Comparison of ENCODE assay signal across 35 cellular contexts in the genomic region with DNA sequence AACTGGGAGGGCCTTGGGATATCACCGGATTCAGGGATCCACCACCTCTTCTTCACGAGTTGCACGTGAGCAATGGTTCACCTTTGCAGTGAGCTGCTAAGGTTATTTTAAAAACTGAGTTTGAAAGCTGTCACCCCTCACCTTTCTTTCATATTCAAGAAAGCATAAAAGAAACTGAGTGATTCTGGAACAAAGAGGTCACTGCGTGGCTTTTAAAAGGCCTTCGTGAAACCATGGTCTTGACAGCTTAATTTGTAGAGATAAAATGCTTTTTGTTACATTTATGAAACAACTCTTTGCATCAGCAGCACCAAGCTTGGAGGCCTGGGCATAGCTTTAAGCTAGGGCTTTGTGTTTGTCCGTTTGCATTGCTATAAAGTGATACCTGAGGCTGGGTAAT.
A peak's percentile ranks its signal among the peaks of the same experiment; 100 is the strongest.
DNase-seq lines count a peak whose midpoint lies in the region; ATAC-seq, FAIRE-seq and TF ChIP-seq lines count a peak whose summit lies in the region.
"Had no signal": no experiment of that assay in that cellular context is flagged by ENCODE, and none has a peak within 500 bp of the region (broad histone marks: within the 10 kb centered on the region; RNA-seq: fewer than 3 reads in every experiment).

No MANE protein-coding gene starts in this region.

- DNase-seq in GM12878 (ENCODE audit: low read depth, low spot score) (no peak), glutamatergic neuron (peak; percentile 0), testis (peak; percentile 37), body of pancreas (no peak), Caco-2 (no peak), 8988T (no peak), endothelial cell (ENCODE audit: low spot score) (no peak)
- DNase-seq: ACHN; AML-193; BE2C; C1 segment of cervical spinal cord; Calu3; CD4-positive, alpha-beta memory T cell; CD4-positive, alpha-beta T cell; CD4-positive, CD25-positive, alpha-beta regulatory T cell; CD8-positive, alpha-beta memory T cell; CD8-positive, alpha-beta T cell; COR-L47; DMS 273 treated with DMSO at 0.1 percent for 48 hours; DMS153; DMS53; DMS79; DMS79 treated with DMSO at 0.1 percent for 48 hours; DND-41; EL had no signal

- RAD21 ChIA-PET in GM12878 (lab: Charles Lee; ENCODE audit: unreplicated experiment), result no interaction called here

- no peak overlapping the region for H2AFZ ChIP-seq in GM12878 (ENCODE audit: control insufficient read depth, low read depth, low read length)
- no peak overlapping the region for H2AFZ ChIP-seq in neural cell (ENCODE audit: low read depth, low read length)

- H3K27ac Mint-ChIP-seq in glutamatergic neuron (ENCODE audit: unreplicated experiment), result no peak overlapping the region
- H3K27ac Mint-ChIP-seq in Caco-2 (ENCODE audit: unreplicated experiment), result no peak overlapping the region
- no peak overlapping the region for H3K27ac Mint-ChIP-seq in endothelial cell (ENCODE audit: unreplicated experiment)
- H3K27ac Mint-ChIP-seq: B cell; CD14-positive monocyte; CD4-positive, alpha-beta memory T cell; CD4-positive, alpha-beta T cell; CD4-positive, CD25-positive, alpha-beta regulatory T cell; CD8-positive, alpha-beta memory T cell; CD8-positive, alpha-beta T cell had no signal

- H4K20me1 ChIP-seq in GM12878 (ENCODE audit: control insufficient read depth, insufficient read depth), result no peaks in the 10 kb centered on the region
- H4K20me1 ChIP-seq in neural cell (ENCODE audit: insufficient read depth), result no peaks in the 10 kb centered on the region
- H4K20me1 ChIP-seq: BLaER1; BLaER1 treated with 17β-estradiol and CSF1 and Interleukin-3, amounts not matched to agents 10 nM and 100 nM had no signal

- intact Hi-C loops in GM12878 (cut with micrococcal nuclease; ENCODE audit: unreplicated experiment), result no loop called here
- intact Hi-C loops in testis (cut with DNase I; ENCODE audit: low total_unique reads), result no loop called here
- intact Hi-C loops in body of pancreas (cut with DNase I), result no loop called here
- intact Hi-C loops in Caco-2 (cut with micrococcal nuclease; ENCODE audit: unreplicated experiment), result no loop called here

- H3K27me3 ChIP-seq in GM12878 (replicated peaks in 1 of 2; ENCODE audit: control insufficient read depth in 2 of 2, insufficient read depth in 2 of 2, low read length in 1 of 2), result no peaks in the 10 kb centered on the region
- H3K27me3 ChIP-seq in neural cell (ENCODE audit: insufficient read depth, low read depth, low read length), result no peaks in the 10 kb centered on the region
- no peaks in the 10 kb centered on the region for H3K27me3 ChIP-seq in testis
- no peaks in the 10 kb centered on the region for H3K27me3 ChIP-seq in body of pancreas
- no peaks in the 10 kb centered on the region for H3K27me3 ChIP-seq in Caco-2 (replicated peaks; ENCODE audit: control insufficient read depth, insufficient read depth, low read length)
- H3K27me3 ChIP-seq: BE2C; BLaER1; BLaER1 treated with 17β-estradiol and CSF1 and Interleukin-3, amounts not matched to agents 10 nM and 100 nM had no signal

- no peak overlapping the region for H3K4me3 Mint-ChIP-seq in glutamatergic neuron (ENCODE audit: unreplicated experiment)
- H3K4me3 Mint-ChIP-seq in Caco-2 (ENCODE audit: unreplicated experiment), result no peak overlapping the region
- no peak overlapping the region for H3K4me3 Mint-ChIP-seq in endothelial cell (ENCODE audit: unreplicated experiment)
- H3K4me3 Mint-ChIP-seq: B cell; CD14-positive monocyte; CD4-positive, alpha-beta memory T cell; CD4-positive, alpha-beta T cell; CD4-positive, CD25-positive, alpha-beta regulatory T cell; CD8-positive, alpha-beta memory T cell; CD8-positive, alpha-beta T cell had no signal

- H3K36me3 ChIP-seq in GM12878 (ENCODE audit: control insufficient read depth in 2 of 2, insufficient read depth in 2 of 2, low read length in 1 of 2), result no peaks in the 10 kb centered on the region
- no peaks in the 10 kb centered on the region for H3K36me3 ChIP-seq in neural cell (ENCODE audit: insufficient read depth, low read length)
- no peaks in the 10 kb centered on the region for H3K36me3 ChIP-seq in testis (ENCODE audit: low read depth, missing control alignments)
- no peaks in the 10 kb centered on the region for H3K36me3 ChIP-seq in body of pancreas (replicated peaks in 1 of 2; ENCODE audit: insufficient read depth in 1 of 2, low read depth in 2 of 2)
- H3K36me3 ChIP-seq in Caco-2 (ENCODE audit: control insufficient read depth, insufficient read depth, low read length), result no peaks in the 10 kb centered on the region
- H3K36me3 ChIP-seq: BE2C; BLaER1; BLaER1 treated with 17β-estradiol and CSF1 and Interleukin-3, amounts not matched to agents 10 nM and 100 nM had no signal

- H3K9me3 ChIP-seq in GM12878 (replicated peaks; ENCODE audit: control insufficient read depth, insufficient read depth, low read length) (no peaks in the 10 kb centered on the region; the same call in 1 of the 3 replicates), neural cell (ENCODE audit: low read length) (no peaks in the 10 kb centered on the region), testis (no peaks in the 10 kb centered on the region), body of pancreas (no peaks in the 10 kb centered on the region), Caco-2 (0 out of 2 replicates have a peak, but pooled peaks cover 5% of the 10 kb centered on the region)
- H3K9me3 ChIP-seq: A549, BE2C had no signal

- SMC1A ChIA-PET in GM12878 (lab: Charles Lee; ENCODE audit: uncharacterized antibody, unreplicated experiment), result interaction anchor here (1.0 to 1.6 kb wide), 2 partner anchors 14 to 41 kb away, joined by 3 to 4 read pairs; no protein-coding TSS in a partner anchor

- peaks cover 2% of the 10 kb centered on the region for H3K9me3 Mint-ChIP-seq in glutamatergic neuron (ENCODE audit: unreplicated experiment)
- peaks cover 7% of the 10 kb centered on the region for H3K9me3 Mint-ChIP-seq in Caco-2 (ENCODE audit: unreplicated experiment)
- no peaks in the 10 kb centered on the region for H3K9me3 Mint-ChIP-seq in endothelial cell (ENCODE audit: unreplicated experiment)

- H3K36me3 Mint-ChIP-seq in glutamatergic neuron (ENCODE audit: unreplicated experiment), result peaks cover 8% of the 10 kb centered on the region
- H3K36me3 Mint-ChIP-seq in Caco-2 (ENCODE audit: insufficient read depth, unreplicated experiment), result no peaks in the 10 kb centered on the region
- H3K36me3 Mint-ChIP-seq in endothelial cell (ENCODE audit: low read depth, unreplicated experiment), result no peaks in the 10 kb centered on the region
- H3K36me3 Mint-ChIP-seq: CD14-positive monocyte; CD4-positive, alpha-beta memory T cell; CD4-positive, CD25-positive, alpha-beta regulatory T cell; CD8-positive, alpha-beta memory T cell; CD8-positive, alpha-beta T cell had no signal

- H3K4me1 Mint-ChIP-seq in glutamatergic neuron (ENCODE audit: low read depth, unreplicated experiment) (peaks cover 5% of the 10 kb centered on the region), Caco-2 (ENCODE audit: low read depth, unreplicated experiment) (peaks cover 7% of the 10 kb centered on the region), endothelial cell (ENCODE audit: unreplicated experiment) (peaks cover 8% of the 10 kb centered on the region)
- H3K4me1 Mint-ChIP-seq: B cell; CD14-positive monocyte; CD4-positive, alpha-beta memory T cell; CD4-positive, CD25-positive, alpha-beta regulatory T cell; CD8-positive, alpha-beta memory T cell had no signal

- H3K4me1 ChIP-seq in GM12878 (ENCODE audit: control insufficient read depth, insufficient read depth, low read length), result no peaks in the 10 kb centered on the region
- peaks cover 19% of the 10 kb centered on the region for H3K4me1 ChIP-seq in testis
- peaks cover 7% of the 10 kb centered on the region for H3K4me1 ChIP-seq in body of pancreas
- peaks cover 9% of the 10 kb centered on the region for H3K4me1 ChIP-seq in Caco-2
- H3K4me1 ChIP-seq: A549, BLaER1 had no signal

- H3K27ac ChIP-seq in GM12878 (ENCODE audit: control insufficient read depth, insufficient read depth) (no peak overlapping the region), neural cell (ENCODE audit: low read length) (peak overlapping the region; percentile 52), testis (no peak overlapping the region), body of pancreas (no peak overlapping the region)
- H3K27ac ChIP-seq: 22Rv1; A549; BLaER1; BLaER1 treated with 17β-estradiol and CSF1 and Interleukin-3, amounts not matched to agents 10 nM and 100 nM; C4-2B had no signal

- CTCF ChIA-PET in GM12878 (lab: Yijun Ruan, JAX), result no interaction called here
- CTCF ChIA-PET in Caco-2 (lab: Charles Lee), result interaction anchor here (0.6 kb wide), 1 partner anchor 23 kb away, joined by 3 read pairs; no protein-coding TSS in a partner anchor

- WGBS in GM12878 (ENCODE audit: insufficient coverage, insufficient replicate concordance, low lambda C conversion rate, missing lambda C conversion rate), result 7% methylated on average over 6 of the region's 6 CpGs
- 76 to 78% methylated on average over 6 of the region's 6 CpGs for WGBS in testis, 2 donors
- 80 to 82% methylated on average over 6 of the region's 6 CpGs for WGBS in body of pancreas, 2 donors

- in situ Hi-C loops in GM12878 (cut with MboI), result no loop called here

- TF ChIP-seq POLR2A in GM12878 (IDR thresholded peaks at IDR 0.05; ENCODE audit: low read depth, low read length) (no peak), testis (IDR thresholded peaks at IDR 0.05) (no peak), body of pancreas (IDR thresholded peaks at IDR 0.05) (no peak)

- no peak overlapping the region for H3K9ac ChIP-seq in GM12878 (ENCODE audit: control insufficient read depth, insufficient read depth, low read length)
- no peak overlapping the region for H3K9ac ChIP-seq in neural cell (ENCODE audit: low read length)
- H3K9ac ChIP-seq: BLaER1; BLaER1 treated with 17β-estradiol and CSF1 and Interleukin-3, amounts not matched to agents 10 nM and 100 nM had no signal

- no peak for FAIRE-seq in GM12878 (lab: Jason Lieb, UNC)
- FAIRE-seq: A204.1, A549, D721Med had no signal

- POLR2A ChIA-PET in GM12878 (lab: Charles Lee), result no interaction called here
- POLR2A ChIA-PET in Caco-2 (lab: Charles Lee), result no interaction called here

- no peak for TF ChIP-seq RAD21 in GM12878 (IDR thresholded peaks at IDR 0.05; ENCODE audit: insufficient read depth, low read depth, low read length)
- no peak for TF ChIP-seq RAD21 in neural cell (conservative IDR thresholded peaks at IDR 0.05)

- H3F3A ChIP-seq in neural cell (ENCODE audit: insufficient read depth, low read length, poor library complexity, severe bottlenecking), result no peaks in the 10 kb centered on the region

- BruUV-seq in GM12878 (replicated peaks; lab: Mats Ljungman, UMichigan) (no TSS peak), Caco-2 (replicated peaks; lab: Mats Ljungman, UMichigan) (no TSS peak)

- peaks cover 4% of the 10 kb centered on the region for H3K27me3 Mint-ChIP-seq in glutamatergic neuron (ENCODE audit: unreplicated experiment)
- H3K27me3 Mint-ChIP-seq in Caco-2 (ENCODE audit: insufficient read depth, unreplicated experiment), result peaks cover 9% of the 10 kb centered on the region
- H3K27me3 Mint-ChIP-seq in endothelial cell (ENCODE audit: unreplicated experiment), result peaks cover 7% of the 10 kb centered on the region

- H3K79me2 ChIP-seq in GM12878 (ENCODE audit: control insufficient read depth, insufficient read depth, low read length) (no peaks in the 10 kb centered on the region), neural cell (replicated peaks; ENCODE audit: insufficient read depth, low read length) (no peaks in the 10 kb centered on the region)

- H3K4me3 ChIP-seq in GM12878 (no peak overlapping the region), neural cell (ENCODE audit: low read length) (no peak overlapping the region), testis (no peak overlapping the region), body of pancreas (no peak overlapping the region), Caco-2 (ENCODE audit: low read depth, low read length) (no peak overlapping the region)
- H3K4me3 ChIP-seq: A549; BLaER1; BLaER1 treated with 17β-estradiol and CSF1 and Interleukin-3, amounts not matched to agents 10 nM and 100 nM had no signal

- no peak for TF ChIP-seq CTCF in GM12878 (IDR thresholded peaks at IDR 0.05 in 2 of 3, conservative IDR thresholded peaks at IDR 0.05 in 1 of 3; ENCODE audit: control insufficient read depth in 2 of 3, extremely low read depth in 1 of 3, insufficient read depth in 1 of 3, low read depth in 3 of 3, low read length in 3 of 3)
- no peak for TF ChIP-seq CTCF in glutamatergic neuron (IDR thresholded peaks at IDR 0.05; ENCODE audit: partially characterized antibody, unreplicated experiment)
- TF ChIP-seq CTCF in neural cell (IDR thresholded peaks at IDR 0.05; ENCODE audit: poor library complexity, severe bottlenecking), result no peak
- TF ChIP-seq CTCF in testis (IDR thresholded peaks at IDR 0.05), result no peak
- no peak for TF ChIP-seq CTCF in body of pancreas (IDR thresholded peaks at IDR 0.05)
- no peak for TF ChIP-seq CTCF in Caco-2 (IDR thresholded peaks at IDR 0.05; ENCODE audit: insufficient read depth in 1 of 2, low read depth in 1 of 2, low read length in 1 of 2, severe bottlenecking in 1 of 2, unreplicated experiment in 1 of 2)
- no peak for TF ChIP-seq CTCF in endothelial cell (IDR thresholded peaks at IDR 0.05; ENCODE audit: unreplicated experiment)

- H3K4me2 ChIP-seq in GM12878 (ENCODE audit: control insufficient read depth, insufficient read depth) (no peak overlapping the region), neural cell (ENCODE audit: low read length) (no peak overlapping the region)
- H3K4me2 ChIP-seq: A549; BLaER1; BLaER1 treated with 17β-estradiol and CSF1 and Interleukin-3, amounts not matched to agents 10 nM and 100 nM had no signal

- H3K9me2 ChIP-seq in neural cell (ENCODE audit: insufficient read depth, low read length), result no peaks in the 10 kb centered on the region

- ATAC-seq in GM12878, result no peak
- no peak for ATAC-seq in body of pancreas
- ATAC-seq: A549; CD8-positive, alpha-beta T cell had no signal

- TF ChIP-seq EP300 in GM12878 (IDR thresholded peaks at IDR 0.05; ENCODE audit: borderline replicate concordance in 1 of 2, control insufficient read depth in 1 of 2, low read depth in 2 of 2, low read length in 2 of 2) (no peak), neural cell (conservative IDR thresholded peaks at IDR 0.05; ENCODE audit: poor library complexity, severe bottlenecking) (peak; percentile 49)

Comparison
In these comparisons a context has a peak if more than half of its experiments do, and no peak if none do; other contexts are left out.
1. DNase-seq: peak in glutamatergic neuron (single experiment) and testis (single experiment); none in GM12878 (single experiment), body of pancreas (0 of 4), Caco-2 (0 of 2), 8988T (single experiment) and endothelial cell (single experiment).